In the genomic region with DNA sequence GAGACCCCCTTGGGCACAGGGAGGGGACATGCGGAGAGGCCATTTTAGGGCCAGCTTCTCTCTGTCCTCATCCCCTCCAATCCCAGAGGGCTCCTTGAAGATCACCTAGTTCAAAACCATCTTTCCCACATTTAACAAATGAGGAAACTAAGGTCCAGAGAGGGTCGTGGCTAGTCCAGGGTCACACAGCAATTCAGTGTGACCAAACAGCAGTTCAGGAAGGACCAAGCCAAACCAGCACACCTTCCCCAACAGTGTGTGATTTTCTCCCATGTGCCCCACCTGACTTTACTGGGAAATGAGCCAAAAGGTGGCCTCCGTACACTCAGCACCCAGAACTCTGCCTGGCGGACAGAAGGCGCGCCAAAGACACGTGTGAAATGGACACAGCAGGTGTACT, we compare ENCODE assay signal across 14 cellular contexts. TPM values are rescaled to one million over a fixed set of nuclear protein-coding genes. Genes with fewer than 3 reads are reported as not detected.
A peak's percentile ranks its signal among the peaks of the same experiment; 100 is the strongest.
DNase-seq lines count a peak whose midpoint lies in the region; ATAC-seq and TF ChIP-seq lines count a peak whose summit lies in the region.
"Had no signal": no experiment of that assay in that cellular context is flagged by ENCODE, and none has a peak within 500 bp of the region (broad histone marks: within the 10 kb centered on the region; RNA-seq: fewer than 3 reads in every experiment).

No MANE protein-coding gene starts in this region.

- H3K4me3 Mint-ChIP-seq in stimulated activated memory B cell treated with anti-CD40 and anti-IgM and Interleukin-4, amounts not matched to agents 10 μg/mL and 1 μg/mL and 100 μg/mL, for 72 hours, result no peak overlapping the region
- H3K4me3 Mint-ChIP-seq: CD14-positive monocyte; CD8-positive, alpha-beta T cell; IgD-negative memory B cell had no signal

- no peak overlapping the region for H3K27ac ChIP-seq in osteoblast (ENCODE audit: low read depth, low read length)
- H3K27ac ChIP-seq: 22Rv1, GM23248 had no signal

- H3K27me3 Mint-ChIP-seq in stimulated activated memory B cell treated with anti-CD40 and anti-IgM and Interleukin-4, amounts not matched to agents 10 μg/mL and 1 μg/mL and 100 μg/mL, for 72 hours, result peaks cover 57% of the 10 kb centered on the region

- H3K4me2 ChIP-seq in osteoblast (ENCODE audit: insufficient read depth, low read length), result no peak overlapping the region

- no peaks in the 10 kb centered on the region for H3K36me3 ChIP-seq in osteoblast (ENCODE audit: insufficient read depth, low read length)

- ATAC-seq in stimulated activated memory B cell treated with anti-CD40 and anti-IgM and Interleukin-4, amounts not matched to agents 10 μg/mL and 1 μg/mL and 100 μg/mL, for 72 hours, result no peak
- ATAC-seq: CD8-positive, alpha-beta T cell had no signal

- H3K4me3 ChIP-seq in osteoblast (ENCODE audit: insufficient read depth, low read length), result no peak overlapping the region
- H3K4me3 ChIP-seq: GM23248 had no signal

- H3K9me3 ChIP-seq in osteoblast (ENCODE audit: low read depth, low read length), result no peaks in the 10 kb centered on the region
- H3K9me3 ChIP-seq: Caco-2 had no signal

- peaks cover 12% of the 10 kb centered on the region for H3K4me1 Mint-ChIP-seq in stimulated activated memory B cell treated with anti-CD40 and anti-IgM and Interleukin-4, amounts not matched to agents 10 μg/mL and 1 μg/mL and 100 μg/mL, for 72 hours
- H3K4me1 Mint-ChIP-seq: CD14-positive monocyte had no signal

- no peaks in the 10 kb centered on the region for H3K4me1 ChIP-seq in osteoblast (ENCODE audit: insufficient read depth, low read length)
- H3K4me1 ChIP-seq: Caco-2 had no signal

- TF ChIP-seq CTCF in osteoblast (IDR thresholded peaks at IDR 0.05; ENCODE audit: extremely low read depth, low read depth, low read length), result no peak

- no peaks in the 10 kb centered on the region for H3K79me2 ChIP-seq in osteoblast (ENCODE audit: insufficient read depth, low read length)

- peaks cover 3% of the 10 kb centered on the region for H3K9me3 Mint-ChIP-seq in stimulated activated memory B cell treated with anti-CD40 and anti-IgM and Interleukin-4, amounts not matched to agents 10 μg/mL and 1 μg/mL and 100 μg/mL, for 72 hours
- H3K9me3 Mint-ChIP-seq: CD8-positive, alpha-beta T cell; IgD-negative memory B cell had no signal

- H3K27me3 ChIP-seq in osteoblast (ENCODE audit: insufficient read depth, low read length), result peaks cover 24% of the 10 kb centered on the region

- no peak overlapping the region for H3K27ac Mint-ChIP-seq in stimulated activated memory B cell treated with anti-CD40 and anti-IgM and Interleukin-4, amounts not matched to agents 10 μg/mL and 1 μg/mL and 100 μg/mL, for 72 hours
- H3K27ac Mint-ChIP-seq: CD14-positive monocyte; CD8-positive, alpha-beta T cell; IgD-negative memory B cell had no signal

- H3K36me3 Mint-ChIP-seq in stimulated activated memory B cell treated with anti-CD40 and anti-IgM and Interleukin-4, amounts not matched to agents 10 μg/mL and 1 μg/mL and 100 μg/mL, for 72 hours, result no peaks in the 10 kb centered on the region
- H3K36me3 Mint-ChIP-seq: CD14-positive monocyte; CD8-positive, alpha-beta T cell; IgD-negative memory B cell had no signal

- H4K20me1 ChIP-seq in osteoblast (ENCODE audit: insufficient read depth, low read length), result no peaks in the 10 kb centered on the region

- DNase-seq in DMS53 (lab: John Stamatoyannopoulos, UW), result peak; percentile 45
- DNase-seq in DMS53 treated with DMSO at 0.1 percent for 48 hours (lab: John Stamatoyannopoulos, UW; ENCODE audit: unreplicated experiment), result no peak
- DNase-seq in COLO668 (lab: John Stamatoyannopoulos, UW; ENCODE audit: unreplicated experiment), result peak; percentile 20
- DNase-seq in RPMI8226, result peak; percentile 82
- DNase-seq in osteoblast (ENCODE audit: insufficient read length, low spot score, missing footprints), result peak; percentile 55
- no peak for DNase-seq in NCI-H82 treated with DMSO at 0.1 percent for 48 hours (lab: John Stamatoyannopoulos, UW; ENCODE audit: unreplicated experiment)
- DNase-seq: Caco-2; CD8-positive, alpha-beta T cell; GM23248 had no signal

- no peak overlapping the region for H2AFZ ChIP-seq in osteoblast (ENCODE audit: low read length)
- H2AFZ ChIP-seq: GM23248 had no signal

RNA-seq across cellular contexts. Expression of gene CACNA1I, which starts 51.3 kb away (rescaled TPM):
- under 0.01 TPM in 2 replicates for total RNA-seq in osteoblast
- total RNA-seq: Caco-2, Daoy, GM23248 had no signal

Comparison
In these comparisons a context has a peak if more than half of its experiments do, and no peak if none do; other contexts are left out.
1. DNase-seq: peak in DMS53 (single experiment), COLO668 (single experiment), RPMI8226 (single experiment) and osteoblast (single experiment); none in DMS53 treated with DMSO at 0.1 percent for 48 hours (single experiment) and NCI-H82 treated with DMSO at 0.1 percent for 48 hours (single experiment).